Comparison of ENCODE assay signal across 8 cellular contexts in the genomic region with DNA sequence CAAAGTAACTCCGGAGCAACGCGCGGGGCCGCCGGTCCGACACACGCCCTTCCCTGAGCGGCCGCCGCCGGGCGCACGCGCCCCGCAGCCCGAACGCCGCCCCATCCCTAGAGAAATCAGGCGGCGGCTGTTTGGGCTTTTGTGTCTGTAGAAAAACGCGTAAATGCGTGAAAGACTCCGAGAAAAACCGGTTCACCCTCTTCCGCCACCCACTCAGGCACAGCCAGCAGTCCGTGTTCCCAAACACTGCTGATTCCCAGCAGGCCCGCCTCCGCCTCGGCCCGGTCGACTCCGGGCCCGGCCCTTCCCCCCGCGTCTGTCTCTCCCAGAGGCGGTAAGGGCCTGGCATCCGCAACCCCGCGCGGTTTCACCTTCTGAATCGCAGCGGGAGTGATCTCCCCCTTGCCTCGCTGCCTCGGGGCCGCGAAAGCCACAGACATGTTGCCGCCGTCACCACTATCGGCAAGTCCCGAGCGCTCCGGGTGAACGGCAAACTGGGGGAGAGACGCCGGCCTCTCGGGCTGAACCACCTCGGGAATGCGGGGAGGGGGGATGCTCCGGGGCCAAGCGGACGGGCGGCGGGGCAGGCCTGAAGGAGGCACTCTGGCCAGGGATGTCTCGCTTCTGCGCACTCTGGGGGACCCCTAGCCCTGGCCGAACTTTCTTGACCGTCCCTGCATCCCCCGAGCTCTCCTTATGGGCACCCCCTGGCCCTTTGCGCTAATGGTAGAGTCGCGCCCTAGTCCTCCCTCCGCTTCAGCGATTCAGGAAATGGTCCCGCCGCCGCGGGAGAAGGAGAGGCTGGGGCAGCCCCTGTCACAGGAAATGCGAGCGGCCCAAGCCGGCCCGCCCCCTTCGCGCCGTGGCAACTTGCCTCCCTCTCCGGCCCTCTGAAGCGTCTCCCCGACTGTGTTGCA. TPM values are rescaled to one million over a fixed set of nuclear protein-coding genes. Genes with fewer than 3 reads are reported as not detected.
DNase-seq lines count a peak whose midpoint lies in the region; ATAC-seq and TF ChIP-seq lines count a peak whose summit lies in the region.

A gene with protein sequence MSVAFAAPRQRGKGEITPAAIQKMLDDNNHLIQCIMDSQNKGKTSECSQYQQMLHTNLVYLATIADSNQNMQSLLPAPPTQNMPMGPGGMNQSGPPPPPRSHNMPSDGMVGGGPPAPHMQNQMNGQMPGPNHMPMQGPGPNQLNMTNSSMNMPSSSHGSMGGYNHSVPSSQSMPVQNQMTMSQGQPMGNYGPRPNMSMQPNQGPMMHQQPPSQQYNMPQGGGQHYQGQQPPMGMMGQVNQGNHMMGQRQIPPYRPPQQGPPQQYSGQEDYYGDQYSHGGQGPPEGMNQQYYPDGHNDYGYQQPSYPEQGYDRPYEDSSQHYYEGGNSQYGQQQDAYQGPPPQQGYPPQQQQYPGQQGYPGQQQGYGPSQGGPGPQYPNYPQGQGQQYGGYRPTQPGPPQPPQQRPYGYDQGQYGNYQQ (minus strand): TSS at position 484 of the 917 bp plus-strand sequence. CDS start 44 bp downstream, at position 440.

- TF ChIP-seq POLR2A in vagina (IDR thresholded peaks at IDR 0.05), result peak in 1 of 2 donors; percentile 43

- ATAC-seq in GM18498 (IDR thresholded peaks at IDR 0.05; ENCODE audit: unreplicated experiment) (peak; percentile 84), HG02885 (IDR thresholded peaks at IDR 0.05; ENCODE audit: poor library complexity, unreplicated experiment) (peak; percentile 74), right cardiac atrium (peak; percentile 98 to 99)

- intact Hi-C loops in T-helper 2 cell treated with Interferon-gamma antibody and Interleukin-4, amounts not matched to agents 100 ng/mL and 5 ng/mL, for 36 hours (cut with micrococcal nuclease), result loop anchor here (1.0 to 10.0 kb wide), 5 partner anchors 42 to 454 kb away; a partner anchor contains a TSS
- intact Hi-C loops in ascending aorta (cut with DNase I), result loop anchor here (1.0 to 5.0 kb wide), 4 partner anchors 136 to 743 kb away; a partner anchor contains a TSS
- intact Hi-C loops in right cardiac atrium (cut with DNase I), result no loop called here
- intact Hi-C loops in vagina (cut with DNase I), result no loop called here

- H3K4me3 ChIP-seq in ascending aorta (peak within 1 kb of the TSS; percentile 79 to 94), right cardiac atrium (ENCODE audit: low read length) (peak within 1 kb of the TSS; percentile 75), vagina (peak within 1 kb of the TSS; percentile 86 to 88)

- peaks cover 0 to 13% of the 10 kb centered on the region in 2 donors for H3K4me1 ChIP-seq in ascending aorta
- H3K4me1 ChIP-seq in right cardiac atrium (ENCODE audit: control insufficient read depth, insufficient read depth, low read length), result no peaks in the 10 kb centered on the region
- peaks cover 27% of the 10 kb centered on the region for H3K4me1 ChIP-seq in vagina

- peaks cover 9 to 15% of the 10 kb centered on the region in 2 donors for H3K36me3 ChIP-seq in ascending aorta
- H3K36me3 ChIP-seq in vagina, result peaks cover 0 to 7% of the 10 kb centered on the region in 2 donors

- under 1% methylated on average over 89 of the region's 89 CpGs for WGBS in right cardiac atrium

- DNase-seq in NCI-H1694 treated with DMSO at 0.1 percent for 48 hours (lab: John Stamatoyannopoulos, UW) (peak; percentile 69), ascending aorta (ENCODE audit: low spot score in 2 of 2) (peak; percentile 67 to 97), right cardiac atrium (peak; percentile 96 to 98 (median 98)), putamen (ENCODE audit: low spot score) (peak; percentile 94), vagina (ENCODE audit: extremely low spot score in 2 of 2) (peak; percentile 92 to 96)

- H3K9me3 ChIP-seq in ascending aorta, result no peaks in the 10 kb centered on the region
- H3K9me3 ChIP-seq in right cardiac atrium (ENCODE audit: control insufficient read depth, low read length), result no peaks in the 10 kb centered on the region
- H3K9me3 ChIP-seq in vagina, result no peaks in the 10 kb centered on the region

- H3K27me3 ChIP-seq in ascending aorta (no peaks in the 10 kb centered on the region), right cardiac atrium (ENCODE audit: control insufficient read depth, insufficient read depth) (no peaks in the 10 kb centered on the region), vagina (no peaks in the 10 kb centered on the region)

- TF ChIP-seq CTCF in ascending aorta (IDR thresholded peaks at IDR 0.05) (peak in 1 of 3 experiments; percentile 4), vagina (IDR thresholded peaks at IDR 0.05) (no peak)

- H3K27ac ChIP-seq in ascending aorta (peak within 1 kb of the TSS; percentile 97 to 99), right cardiac atrium (ENCODE audit: low read length) (peak within 1 kb of the TSS; percentile 99), vagina (peak within 1 kb of the TSS; percentile 85)

RNA-seq across cellular contexts. Expression of the gene that starts here (rescaled TPM):
- total RNA-seq in T-helper 2 cell treated with Interferon-gamma antibody and Interleukin-4, amounts not matched to agents 100 ng/mL and 5 ng/mL, for 36 hours, result 76.0 and 77.8 TPM in 2 replicates
- total RNA-seq in ascending aorta (31.0 TPM), right cardiac atrium (10 to 100 TPM; 36.7 to 41.9 (median 40.0) TPM), vagina (378 TPM)
- polyA plus RNA-seq in right cardiac atrium, result 24.6 TPM

Comparison
In these comparisons a context has a peak if more than half of its experiments do, and no peak if none do; other contexts are left out.
1. Peak in every context shown above with its lines: DNase-seq, ATAC-seq, H3K4me3 ChIP-seq and H3K27ac ChIP-seq.
2. intact Hi-C loops: an anchor here in T-helper 2 cell treated with Interferon-gamma antibody and Interleukin-4, amounts not matched to agents 100 ng/mL and 5 ng/mL, for 36 hours (1.0 to 10.0 kb wide) and ascending aorta (1.0 to 5.0 kb wide); none called in right cardiac atrium and vagina.